In the genomic region with DNA sequence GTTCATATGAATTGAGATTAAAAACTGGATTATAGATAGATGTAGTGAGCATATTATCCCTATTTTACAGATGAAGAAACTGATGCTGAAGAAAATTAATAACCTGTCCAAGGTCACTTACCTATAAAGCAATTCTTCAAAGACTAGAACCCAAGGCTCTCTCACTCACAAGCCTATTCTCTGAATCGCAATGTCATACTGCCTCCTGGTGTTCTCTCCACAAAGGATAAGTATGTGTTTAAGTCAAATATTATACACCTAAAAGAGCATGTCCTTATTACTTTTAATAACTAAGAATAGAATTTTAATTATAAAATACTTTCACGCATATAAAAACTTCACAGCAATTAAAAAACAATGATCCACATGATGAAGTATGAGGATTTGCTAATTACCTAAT, we compare ENCODE assay signal across 17 cellular contexts.
A peak's percentile ranks its signal among the peaks of the same experiment; 100 is the strongest.
DNase-seq lines count a peak whose midpoint lies in the region; ATAC-seq and TF ChIP-seq lines count a peak whose summit lies in the region.
"Had no signal": no experiment of that assay in that cellular context is flagged by ENCODE, and none has a peak within 500 bp of the region (broad histone marks: within the 10 kb centered on the region; RNA-seq: fewer than 3 reads in every experiment).

No MANE protein-coding gene starts in this region.

- 84% methylated on average over 2 of the region's 2 CpGs for WGBS in esophagus muscularis mucosa

- in situ Hi-C loops in ACHN (cut with HindIII; ENCODE audit: low pct_ligation_motif_present, low pct_unique_long_range_greater_than_20kb, low sequenced_read_pairs): no loop called here

- TF ChIP-seq CTCF in HFFc6 (IDR thresholded peaks at IDR 0.05) (peak; percentile 13; the same call in 1 of the 2 replicates), esophagus muscularis mucosa (IDR thresholded peaks at IDR 0.05) (peak in 2 of 3 experiments; percentile 11 to 21)

- H3K27me3 ChIP-seq in esophagus muscularis mucosa: no peaks in the 10 kb centered on the region
- H3K27me3 ChIP-seq: BLaER1, right atrium auricular region had no signal

- H3K4me3 Mint-ChIP-seq in HFFc6: no peak overlapping the region
- H3K4me3 Mint-ChIP-seq: activated CD8-positive, alpha-beta T cell treated with anti-CD3 and anti-CD28 coated beads for 36 hours; activated naive CD4-positive, alpha-beta T cell treated with anti-CD3 and anti-CD28 coated beads, Interleukin-2, amount 10 ng/mL, durations not matched to agents 7 days and 5 days; natural killer cell treated with Interleukin-12 subunit alpha and Interleukin-12 subunit beta and Interleukin-15 and Interleukin-18, amount 100 ng/mL, for 72 hours; stimulated activated memory B cell treated with anti-CD40 and anti-IgM and Interleukin-4, amounts not matched to agents 10 μg/mL and 1 μg/mL and 100 μg/mL, for 72 hours had no signal

- peak; percentile 28 for DNase-seq in ACHN
- no peak for DNase-seq in HFFc6
- DNase-seq in OCI-M1 (lab: John Stamatoyannopoulos, UW): peak; percentile 39
- no peak for DNase-seq in esophagus muscularis mucosa (ENCODE audit: extremely low spot score)
- no peak for DNase-seq in activated naive CD4-positive, alpha-beta T cell treated with Interleukin-2 at 50 U/mL for 16 hours
- DNase-seq in NK-92 treated with Interleukin-12 subunit alpha and Interleukin-12 subunit beta, amount 100 ng/mL, for 24 hours (lab: John Stamatoyannopoulos, UW): no peak
- DNase-seq in NCI-H2227 treated with DMSO at 0.1 percent for 48 hours (lab: John Stamatoyannopoulos, UW): no peak
- DNase-seq: activated CD8-positive, alpha-beta T cell treated with anti-CD3 and anti-CD28 coated beads for 36 hours; activated naive CD4-positive, alpha-beta T cell treated with anti-CD3 and anti-CD28 coated beads, Interleukin-2, amount 10 ng/mL, durations not matched to agents 7 days and 5 days; left ventricle myocardium inferior; stimulated activated CD4-positive, alpha-beta T cell treated with anti-CD3 and anti-CD28 coated beads, Interleukin-4, amount 100 ng/mL, for 24 hours; T-helper 9 cell had no signal

- no peak for TF ChIP-seq EP300 in esophagus muscularis mucosa (IDR thresholded peaks at IDR 0.05)

- intact Hi-C loops in esophagus muscularis mucosa (cut with DNase I): no loop called here

- H3K9me3 ChIP-seq in esophagus muscularis mucosa: no peaks in the 10 kb centered on the region
- H3K9me3 ChIP-seq: BLaER1, left ventricle myocardium inferior, right atrium auricular region had no signal

- H3K9me3 Mint-ChIP-seq in HFFc6: peaks cover 29% of the 10 kb centered on the region
- H3K9me3 Mint-ChIP-seq: activated naive CD4-positive, alpha-beta T cell treated with anti-CD3 and anti-CD28 coated beads, Interleukin-2, amount 10 ng/mL, durations not matched to agents 7 days and 5 days had no signal

- peaks cover 0 to 18% (median 15%) of the 10 kb centered on the region in 4 donors for H3K4me1 ChIP-seq in esophagus muscularis mucosa
- H3K4me1 ChIP-seq: BLaER1, left ventricle myocardium inferior, right atrium auricular region had no signal

- ATAC-seq in GM21526 (IDR thresholded peaks at IDR 0.05; ENCODE audit: low FRiP score, unreplicated experiment): no peak
- ATAC-seq: activated CD8-positive, alpha-beta T cell treated with anti-CD3 and anti-CD28 coated beads for 36 hours; natural killer cell treated with Interleukin-12 subunit alpha and Interleukin-12 subunit beta and Interleukin-15 and Interleukin-18, amount 100 ng/mL, for 72 hours; stimulated activated memory B cell treated with anti-CD40 and anti-IgM and Interleukin-4, amounts not matched to agents 10 μg/mL and 1 μg/mL and 100 μg/mL, for 72 hours had no signal

- no peaks in the 10 kb centered on the region for H3K36me3 Mint-ChIP-seq in HFFc6 (ENCODE audit: low read depth)
- H3K36me3 Mint-ChIP-seq: activated naive CD4-positive, alpha-beta T cell treated with anti-CD3 and anti-CD28 coated beads, Interleukin-2, amount 10 ng/mL, durations not matched to agents 7 days and 5 days; stimulated activated memory B cell treated with anti-CD40 and anti-IgM and Interleukin-4, amounts not matched to agents 10 μg/mL and 1 μg/mL and 100 μg/mL, for 72 hours had no signal

- TF ChIP-seq POLR2A in esophagus muscularis mucosa (IDR thresholded peaks at IDR 0.05; ENCODE audit: low read depth): no peak

- H3K27ac ChIP-seq in esophagus muscularis mucosa (replicated peaks in 1 of 4): no peak overlapping the region
- H3K27ac ChIP-seq: BLaER1, left ventricle myocardium inferior, right atrium auricular region had no signal

- no peak overlapping the region for H3K4me3 ChIP-seq in esophagus muscularis mucosa
- H3K4me3 ChIP-seq: BLaER1, left ventricle myocardium inferior, right atrium auricular region had no signal

- H3K36me3 ChIP-seq in esophagus muscularis mucosa: no peaks in the 10 kb centered on the region
- H3K36me3 ChIP-seq: BLaER1, left ventricle myocardium inferior, right atrium auricular region had no signal

- H3K27ac Mint-ChIP-seq in HFFc6: no peak overlapping the region
- H3K27ac Mint-ChIP-seq: activated CD8-positive, alpha-beta T cell treated with anti-CD3 and anti-CD28 coated beads for 36 hours; activated naive CD4-positive, alpha-beta T cell treated with anti-CD3 and anti-CD28 coated beads, Interleukin-2, amount 10 ng/mL, durations not matched to agents 7 days and 5 days; natural killer cell treated with Interleukin-12 subunit alpha and Interleukin-12 subunit beta and Interleukin-15 and Interleukin-18, amount 100 ng/mL, for 72 hours; stimulated activated memory B cell treated with anti-CD40 and anti-IgM and Interleukin-4, amounts not matched to agents 10 μg/mL and 1 μg/mL and 100 μg/mL, for 72 hours had no signal

- H3K4me1 Mint-ChIP-seq in HFFc6 (ENCODE audit: low read depth): no peaks in the 10 kb centered on the region
- H3K4me1 Mint-ChIP-seq: activated naive CD4-positive, alpha-beta T cell treated with anti-CD3 and anti-CD28 coated beads, Interleukin-2, amount 10 ng/mL, durations not matched to agents 7 days and 5 days; stimulated activated memory B cell treated with anti-CD40 and anti-IgM and Interleukin-4, amounts not matched to agents 10 μg/mL and 1 μg/mL and 100 μg/mL, for 72 hours had no signal

- no peaks in the 10 kb centered on the region for H3K27me3 Mint-ChIP-seq in HFFc6 (ENCODE audit: insufficient read depth)
- H3K27me3 Mint-ChIP-seq: activated CD8-positive, alpha-beta T cell treated with anti-CD3 and anti-CD28 coated beads for 36 hours; activated naive CD4-positive, alpha-beta T cell treated with anti-CD3 and anti-CD28 coated beads, Interleukin-2, amount 10 ng/mL, durations not matched to agents 7 days and 5 days; natural killer cell treated with Interleukin-12 subunit alpha and Interleukin-12 subunit beta and Interleukin-15 and Interleukin-18, amount 100 ng/mL, for 72 hours; stimulated activated memory B cell treated with anti-CD40 and anti-IgM and Interleukin-4, amounts not matched to agents 10 μg/mL and 1 μg/mL and 100 μg/mL, for 72 hours had no signal

Comparison
In these comparisons a context has a peak if more than half of its experiments do, and no peak if none do; other contexts are left out.
1. DNase-seq: peak in ACHN (single experiment) and OCI-M1 (single experiment); none in HFFc6 (single experiment), esophagus muscularis mucosa (single experiment), activated naive CD4-positive, alpha-beta T cell treated with Interleukin-2 at 50 U/mL for 16 hours (single experiment), NK-92 treated with Interleukin-12 subunit alpha and Interleukin-12 subunit beta, amount 100 ng/mL, for 24 hours (single experiment) and NCI-H2227 treated with DMSO at 0.1 percent for 48 hours (single experiment).